Comparison of ENCODE assay signal across 1 cellular context in the genomic region with DNA sequence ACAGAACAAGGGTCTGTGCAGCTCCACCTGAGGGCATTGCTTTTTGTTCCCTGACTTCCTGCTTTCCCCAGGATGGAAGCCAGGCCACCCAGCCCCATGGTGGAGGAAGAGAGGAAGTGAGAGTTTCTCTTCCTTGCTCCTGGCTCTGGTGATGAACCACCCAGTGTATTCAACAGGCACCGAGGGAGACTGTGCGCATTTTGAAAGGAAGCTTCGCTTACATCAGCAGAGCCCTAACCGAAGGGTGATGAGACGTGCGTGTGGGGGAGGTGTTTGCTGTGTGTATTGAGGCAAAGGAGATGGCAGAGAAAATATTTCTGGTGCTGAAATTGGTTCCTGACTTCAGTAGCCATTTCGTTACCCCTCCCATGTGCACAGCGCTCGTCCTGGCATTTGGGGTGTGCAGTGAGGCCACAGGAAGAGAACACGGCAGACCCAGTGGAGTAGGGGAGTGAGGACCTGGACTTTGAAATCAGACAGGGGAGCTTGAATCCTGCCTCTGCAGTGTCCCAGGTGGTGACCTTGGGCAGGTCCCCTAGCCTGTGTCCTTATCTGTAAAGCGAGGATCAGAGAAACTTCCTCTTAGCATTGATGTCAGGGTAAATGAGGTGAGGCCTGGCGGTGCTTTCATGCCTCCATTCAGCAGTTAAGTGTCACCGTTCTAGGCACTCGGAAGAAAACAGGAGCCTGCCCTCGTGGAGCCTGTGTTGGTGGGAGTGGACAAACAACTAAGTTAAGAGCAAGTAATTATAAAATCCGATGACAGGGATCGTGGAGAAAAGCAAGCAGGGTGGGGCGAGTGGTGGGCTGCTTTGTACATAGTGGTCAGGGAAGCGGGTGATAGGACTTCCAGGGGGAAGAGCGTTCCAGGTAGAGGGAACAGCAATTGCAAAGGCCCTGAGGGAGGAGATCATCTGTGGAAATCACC.
TF ChIP-seq lines count a peak whose summit lies in the region.

No MANE protein-coding gene starts in this region.

TF ChIP-seq in K562, 482 proteins besides CTCF, POLR2A, EP300 and RAD21 (continued from another document and continues in another):
- TF ChIP-seq, protein P1, sequence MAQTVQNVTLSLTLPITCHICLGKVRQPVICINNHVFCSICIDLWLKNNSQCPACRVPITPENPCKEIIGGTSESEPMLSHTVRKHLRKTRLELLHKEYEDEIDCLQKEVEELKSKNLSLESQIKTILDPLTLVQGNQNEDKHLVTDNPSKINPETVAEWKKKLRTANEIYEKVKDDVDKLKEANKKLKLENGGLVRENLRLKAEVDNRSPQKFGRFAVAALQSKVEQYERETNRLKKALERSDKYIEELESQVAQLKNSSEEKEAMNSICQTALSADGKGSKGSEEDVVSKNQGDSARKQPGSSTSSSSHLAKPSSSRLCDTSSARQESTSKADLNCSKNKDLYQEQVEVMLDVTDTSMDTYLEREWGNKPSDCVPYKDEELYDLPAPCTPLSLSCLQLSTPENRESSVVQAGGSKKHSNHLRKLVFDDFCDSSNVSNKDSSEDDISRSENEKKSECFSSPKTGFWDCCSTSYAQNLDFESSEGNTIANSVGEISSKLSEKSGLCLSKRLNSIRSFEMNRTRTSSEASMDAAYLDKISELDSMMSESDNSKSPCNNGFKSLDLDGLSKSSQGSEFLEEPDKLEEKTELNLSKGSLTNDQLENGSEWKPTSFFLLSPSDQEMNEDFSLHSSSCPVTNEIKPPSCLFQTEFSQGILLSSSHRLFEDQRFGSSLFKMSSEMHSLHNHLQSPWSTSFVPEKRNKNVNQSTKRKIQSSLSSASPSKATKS (CRISPR knock-in tag; IDR thresholded peaks at IDR 0.05) = no peak
- TF ChIP-seq SPI1 (IDR thresholded peaks at IDR 0.05; ENCODE audit: borderline replicate concordance, low read depth, low read length) (peak; percentile 95), POU5F1 (IDR thresholded peaks at IDR 0.05; ENCODE audit: borderline replicate concordance, low read depth, low read length, partially characterized antibody) (no peak), RBM17 (IDR thresholded peaks at IDR 0.05; ENCODE audit: borderline replicate concordance, low read depth, low read length) (no peak), SRSF9 (IDR thresholded peaks at IDR 0.05; ENCODE audit: borderline replicate concordance, low read depth, low read length) (no peak), ZNF75A (CRISPR knock-in tag; IDR thresholded peaks at IDR 0.05) (no peak), EHMT2 (IDR thresholded peaks at IDR 0.05) (no peak; the same call in 1 of the 2 replicates), OTX1 (CRISPR knock-in tag; IDR thresholded peaks at IDR 0.05) (no peak), ZNF778 (CRISPR knock-in tag; IDR thresholded peaks at IDR 0.05) (no peak), SRSF3 (IDR thresholded peaks at IDR 0.05; ENCODE audit: insufficient read depth, low read length) (no peak), YY1 (IDR thresholded peaks at IDR 0.05; ENCODE audit: borderline replicate concordance in 1 of 3, control insufficient read depth in 1 of 3, extremely low read depth in 1 of 3, insufficient read depth in 3 of 3, insufficient read length in 1 of 3, insufficient replicate concordance in 2 of 3, low read depth in 1 of 3, low read length in 2 of 3) (no peak), GTF2F1 (IDR thresholded peaks at IDR 0.05; ENCODE audit: low read depth, low read length) (no peak), EP400 (IDR thresholded peaks at IDR 0.05) (peak; percentile 64), MAFK (IDR thresholded peaks at IDR 0.05; ENCODE audit: low read length) (no peak), NFXL1 (CRISPR knock-in tag; IDR thresholded peaks at IDR 0.05) (no peak), ZNF408 (CRISPR knock-in tag; IDR thresholded peaks at IDR 0.05; ENCODE audit: low read depth) (no peak), E2F3 (CRISPR knock-in tag; IDR thresholded peaks at IDR 0.05) (no peak), FOXA1 (IDR thresholded peaks at IDR 0.05; ENCODE audit: borderline replicate concordance) (no peak), ZNF146 (CRISPR knock-in tag; IDR thresholded peaks at IDR 0.05; ENCODE audit: unreplicated experiment) (no peak), ZNF76 (CRISPR knock-in tag; IDR thresholded peaks at IDR 0.05; ENCODE audit: borderline replicate concordance) (no peak), SREBF1 (IDR thresholded peaks at IDR 0.05; ENCODE audit: borderline replicate concordance, low read depth, low read length) (no peak), PML (IDR thresholded peaks at IDR 0.05; ENCODE audit: low read length) (no peak), KAT7 (CRISPR knock-in tag; IDR thresholded peaks at IDR 0.05; ENCODE audit: borderline replicate concordance) (no peak), CBFA2T3 (IDR thresholded peaks at IDR 0.05) (peak; percentile 57), HOXB6 (CRISPR knock-in tag; IDR thresholded peaks at IDR 0.05; ENCODE audit: borderline replicate concordance) (no peak), DDX20 (tag; IDR thresholded peaks at IDR 0.05; ENCODE audit: low read depth) (no peak), TCF7L2 (IDR thresholded peaks at IDR 0.05; ENCODE audit: low read depth, low read length) (peak; percentile 49; the same call in 1 of the 2 replicates), MIER1 (IDR thresholded peaks at IDR 0.05; ENCODE audit: low read depth) (no peak)
- TF ChIP-seq, protein P2, sequence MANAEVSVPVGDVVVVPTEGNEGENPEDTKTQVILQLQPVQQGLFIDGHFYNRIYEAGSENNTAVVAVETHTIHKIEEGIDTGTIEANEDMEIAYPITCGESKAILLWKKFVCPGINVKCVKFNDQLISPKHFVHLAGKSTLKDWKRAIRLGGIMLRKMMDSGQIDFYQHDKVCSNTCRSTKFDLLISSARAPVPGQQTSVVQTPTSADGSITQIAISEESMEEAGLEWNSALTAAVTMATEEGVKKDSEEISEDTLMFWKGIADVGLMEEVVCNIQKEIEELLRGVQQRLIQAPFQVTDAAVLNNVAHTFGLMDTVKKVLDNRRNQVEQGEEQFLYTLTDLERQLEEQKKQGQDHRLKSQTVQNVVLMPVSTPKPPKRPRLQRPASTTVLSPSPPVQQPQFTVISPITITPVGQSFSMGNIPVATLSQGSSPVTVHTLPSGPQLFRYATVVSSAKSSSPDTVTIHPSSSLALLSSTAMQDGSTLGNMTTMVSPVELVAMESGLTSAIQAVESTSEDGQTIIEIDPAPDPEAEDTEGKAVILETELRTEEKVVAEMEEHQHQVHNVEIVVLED (CRISPR knock-in tag; IDR thresholded peaks at IDR 0.05) = no peak
- TF ChIP-seq, protein P3, sequence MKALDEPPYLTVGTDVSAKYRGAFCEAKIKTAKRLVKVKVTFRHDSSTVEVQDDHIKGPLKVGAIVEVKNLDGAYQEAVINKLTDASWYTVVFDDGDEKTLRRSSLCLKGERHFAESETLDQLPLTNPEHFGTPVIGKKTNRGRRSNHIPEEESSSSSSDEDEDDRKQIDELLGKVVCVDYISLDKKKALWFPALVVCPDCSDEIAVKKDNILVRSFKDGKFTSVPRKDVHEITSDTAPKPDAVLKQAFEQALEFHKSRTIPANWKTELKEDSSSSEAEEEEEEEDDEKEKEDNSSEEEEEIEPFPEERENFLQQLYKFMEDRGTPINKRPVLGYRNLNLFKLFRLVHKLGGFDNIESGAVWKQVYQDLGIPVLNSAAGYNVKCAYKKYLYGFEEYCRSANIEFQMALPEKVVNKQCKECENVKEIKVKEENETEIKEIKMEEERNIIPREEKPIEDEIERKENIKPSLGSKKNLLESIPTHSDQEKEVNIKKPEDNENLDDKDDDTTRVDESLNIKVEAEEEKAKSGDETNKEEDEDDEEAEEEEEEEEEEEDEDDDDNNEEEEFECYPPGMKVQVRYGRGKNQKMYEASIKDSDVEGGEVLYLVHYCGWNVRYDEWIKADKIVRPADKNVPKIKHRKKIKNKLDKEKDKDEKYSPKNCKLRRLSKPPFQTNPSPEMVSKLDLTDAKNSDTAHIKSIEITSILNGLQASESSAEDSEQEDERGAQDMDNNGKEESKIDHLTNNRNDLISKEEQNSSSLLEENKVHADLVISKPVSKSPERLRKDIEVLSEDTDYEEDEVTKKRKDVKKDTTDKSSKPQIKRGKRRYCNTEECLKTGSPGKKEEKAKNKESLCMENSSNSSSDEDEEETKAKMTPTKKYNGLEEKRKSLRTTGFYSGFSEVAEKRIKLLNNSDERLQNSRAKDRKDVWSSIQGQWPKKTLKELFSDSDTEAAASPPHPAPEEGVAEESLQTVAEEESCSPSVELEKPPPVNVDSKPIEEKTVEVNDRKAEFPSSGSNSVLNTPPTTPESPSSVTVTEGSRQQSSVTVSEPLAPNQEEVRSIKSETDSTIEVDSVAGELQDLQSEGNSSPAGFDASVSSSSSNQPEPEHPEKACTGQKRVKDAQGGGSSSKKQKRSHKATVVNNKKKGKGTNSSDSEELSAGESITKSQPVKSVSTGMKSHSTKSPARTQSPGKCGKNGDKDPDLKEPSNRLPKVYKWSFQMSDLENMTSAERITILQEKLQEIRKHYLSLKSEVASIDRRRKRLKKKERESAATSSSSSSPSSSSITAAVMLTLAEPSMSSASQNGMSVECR (CRISPR knock-in tag; IDR thresholded peaks at IDR 0.05) = no peak
- TF ChIP-seq, protein P4, sequence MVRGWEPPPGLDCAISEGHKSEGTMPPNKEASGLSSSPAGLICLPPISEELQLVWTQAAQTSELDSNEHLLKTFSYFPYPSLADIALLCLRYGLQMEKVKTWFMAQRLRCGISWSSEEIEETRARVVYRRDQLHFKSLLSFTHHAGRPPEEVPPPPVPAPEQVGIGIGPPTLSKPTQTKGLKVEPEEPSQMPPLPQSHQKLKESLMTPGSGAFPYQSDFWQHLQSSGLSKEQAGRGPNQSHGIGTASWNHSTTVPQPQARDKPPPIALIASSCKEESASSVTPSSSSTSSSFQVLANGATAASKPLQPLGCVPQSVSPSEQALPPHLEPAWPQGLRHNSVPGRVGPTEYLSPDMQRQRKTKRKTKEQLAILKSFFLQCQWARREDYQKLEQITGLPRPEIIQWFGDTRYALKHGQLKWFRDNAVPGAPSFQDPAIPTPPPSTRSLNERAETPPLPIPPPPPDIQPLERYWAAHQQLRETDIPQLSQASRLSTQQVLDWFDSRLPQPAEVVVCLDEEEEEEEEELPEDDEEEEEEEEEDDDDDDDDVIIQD (CRISPR knock-in tag; IDR thresholded peaks at IDR 0.05) = no peak
- TF ChIP-seq, protein P5, sequence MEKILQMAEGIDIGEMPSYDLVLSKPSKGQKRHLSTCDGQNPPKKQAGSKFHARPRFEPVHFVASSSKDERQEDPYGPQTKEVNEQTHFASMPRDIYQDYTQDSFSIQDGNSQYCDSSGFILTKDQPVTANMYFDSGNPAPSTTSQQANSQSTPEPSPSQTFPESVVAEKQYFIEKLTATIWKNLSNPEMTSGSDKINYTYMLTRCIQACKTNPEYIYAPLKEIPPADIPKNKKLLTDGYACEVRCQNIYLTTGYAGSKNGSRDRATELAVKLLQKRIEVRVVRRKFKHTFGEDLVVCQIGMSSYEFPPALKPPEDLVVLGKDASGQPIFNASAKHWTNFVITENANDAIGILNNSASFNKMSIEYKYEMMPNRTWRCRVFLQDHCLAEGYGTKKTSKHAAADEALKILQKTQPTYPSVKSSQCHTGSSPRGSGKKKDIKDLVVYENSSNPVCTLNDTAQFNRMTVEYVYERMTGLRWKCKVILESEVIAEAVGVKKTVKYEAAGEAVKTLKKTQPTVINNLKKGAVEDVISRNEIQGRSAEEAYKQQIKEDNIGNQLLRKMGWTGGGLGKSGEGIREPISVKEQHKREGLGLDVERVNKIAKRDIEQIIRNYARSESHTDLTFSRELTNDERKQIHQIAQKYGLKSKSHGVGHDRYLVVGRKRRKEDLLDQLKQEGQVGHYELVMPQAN (IDR thresholded peaks at IDR 0.05; ENCODE audit: borderline replicate concordance) = no peak; the same call in 1 of the 2 replicates
- TF ChIP-seq, protein P6, sequence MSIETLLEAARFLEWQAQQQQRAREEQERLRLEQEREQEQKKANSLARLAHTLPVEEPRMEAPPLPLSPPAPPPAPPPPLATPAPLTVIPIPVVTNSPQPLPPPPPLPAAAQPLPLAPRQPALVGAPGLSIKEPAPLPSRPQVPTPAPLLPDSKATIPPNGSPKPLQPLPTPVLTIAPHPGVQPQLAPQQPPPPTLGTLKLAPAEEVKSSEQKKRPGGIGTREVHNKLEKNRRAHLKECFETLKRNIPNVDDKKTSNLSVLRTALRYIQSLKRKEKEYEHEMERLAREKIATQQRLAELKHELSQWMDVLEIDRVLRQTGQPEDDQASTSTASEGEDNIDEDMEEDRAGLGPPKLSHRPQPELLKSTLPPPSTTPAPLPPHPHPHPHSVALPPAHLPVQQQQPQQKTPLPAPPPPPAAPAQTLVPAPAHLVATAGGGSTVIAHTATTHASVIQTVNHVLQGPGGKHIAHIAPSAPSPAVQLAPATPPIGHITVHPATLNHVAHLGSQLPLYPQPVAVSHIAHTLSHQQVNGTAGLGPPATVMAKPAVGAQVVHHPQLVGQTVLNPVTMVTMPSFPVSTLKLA (conservative IDR thresholded peaks at IDR 0.05) = peak in 1 of 2 experiments; percentile 48; a peak in 1 of 4 replicates
- TF ChIP-seq, protein P7, sequence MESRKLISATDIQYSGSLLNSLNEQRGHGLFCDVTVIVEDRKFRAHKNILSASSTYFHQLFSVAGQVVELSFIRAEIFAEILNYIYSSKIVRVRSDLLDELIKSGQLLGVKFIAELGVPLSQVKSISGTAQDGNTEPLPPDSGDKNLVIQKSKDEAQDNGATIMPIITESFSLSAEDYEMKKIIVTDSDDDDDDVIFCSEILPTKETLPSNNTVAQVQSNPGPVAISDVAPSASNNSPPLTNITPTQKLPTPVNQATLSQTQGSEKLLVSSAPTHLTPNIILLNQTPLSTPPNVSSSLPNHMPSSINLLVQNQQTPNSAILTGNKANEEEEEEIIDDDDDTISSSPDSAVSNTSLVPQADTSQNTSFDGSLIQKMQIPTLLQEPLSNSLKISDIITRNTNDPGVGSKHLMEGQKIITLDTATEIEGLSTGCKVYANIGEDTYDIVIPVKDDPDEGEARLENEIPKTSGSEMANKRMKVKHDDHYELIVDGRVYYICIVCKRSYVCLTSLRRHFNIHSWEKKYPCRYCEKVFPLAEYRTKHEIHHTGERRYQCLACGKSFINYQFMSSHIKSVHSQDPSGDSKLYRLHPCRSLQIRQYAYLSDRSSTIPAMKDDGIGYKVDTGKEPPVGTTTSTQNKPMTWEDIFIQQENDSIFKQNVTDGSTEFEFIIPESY (CRISPR knock-in tag; IDR thresholded peaks at IDR 0.05) = peak; percentile 60
- TF ChIP-seq, protein P8, sequence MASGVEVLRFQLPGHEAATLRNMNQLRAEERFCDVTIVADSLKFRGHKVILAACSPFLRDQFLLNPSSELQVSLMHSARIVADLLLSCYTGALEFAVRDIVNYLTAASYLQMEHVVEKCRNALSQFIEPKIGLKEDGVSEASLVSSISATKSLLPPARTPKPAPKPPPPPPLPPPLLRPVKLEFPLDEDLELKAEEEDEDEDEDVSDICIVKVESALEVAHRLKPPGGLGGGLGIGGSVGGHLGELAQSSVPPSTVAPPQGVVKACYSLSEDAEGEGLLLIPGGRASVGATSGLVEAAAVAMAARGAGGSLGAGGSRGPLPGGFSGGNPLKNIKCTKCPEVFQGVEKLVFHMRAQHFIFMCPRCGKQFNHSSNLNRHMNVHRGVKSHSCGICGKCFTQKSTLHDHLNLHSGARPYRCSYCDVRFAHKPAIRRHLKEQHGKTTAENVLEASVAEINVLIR (CRISPR knock-in tag; IDR thresholded peaks at IDR 0.05) = no peak
- TF ChIP-seq, protein P9, sequence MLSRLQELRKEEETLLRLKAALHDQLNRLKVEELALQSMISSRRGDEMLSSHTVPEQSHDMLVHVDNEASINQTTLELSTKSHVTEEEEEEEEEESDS (CRISPR knock-in tag; IDR thresholded peaks at IDR 0.05) = no peak
- TF ChIP-seq, protein P10, sequence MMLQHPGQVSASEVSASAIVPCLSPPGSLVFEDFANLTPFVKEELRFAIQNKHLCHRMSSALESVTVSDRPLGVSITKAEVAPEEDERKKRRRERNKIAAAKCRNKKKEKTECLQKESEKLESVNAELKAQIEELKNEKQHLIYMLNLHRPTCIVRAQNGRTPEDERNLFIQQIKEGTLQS (IDR thresholded peaks at IDR 0.05) = peak; percentile 77
- TF ChIP-seq, protein P10 (CRISPR knock-in tag; conservative IDR thresholded peaks at IDR 0.05) = no peak
